Comparison of ENCODE assay signal across 8 cellular contexts in the genomic region with DNA sequence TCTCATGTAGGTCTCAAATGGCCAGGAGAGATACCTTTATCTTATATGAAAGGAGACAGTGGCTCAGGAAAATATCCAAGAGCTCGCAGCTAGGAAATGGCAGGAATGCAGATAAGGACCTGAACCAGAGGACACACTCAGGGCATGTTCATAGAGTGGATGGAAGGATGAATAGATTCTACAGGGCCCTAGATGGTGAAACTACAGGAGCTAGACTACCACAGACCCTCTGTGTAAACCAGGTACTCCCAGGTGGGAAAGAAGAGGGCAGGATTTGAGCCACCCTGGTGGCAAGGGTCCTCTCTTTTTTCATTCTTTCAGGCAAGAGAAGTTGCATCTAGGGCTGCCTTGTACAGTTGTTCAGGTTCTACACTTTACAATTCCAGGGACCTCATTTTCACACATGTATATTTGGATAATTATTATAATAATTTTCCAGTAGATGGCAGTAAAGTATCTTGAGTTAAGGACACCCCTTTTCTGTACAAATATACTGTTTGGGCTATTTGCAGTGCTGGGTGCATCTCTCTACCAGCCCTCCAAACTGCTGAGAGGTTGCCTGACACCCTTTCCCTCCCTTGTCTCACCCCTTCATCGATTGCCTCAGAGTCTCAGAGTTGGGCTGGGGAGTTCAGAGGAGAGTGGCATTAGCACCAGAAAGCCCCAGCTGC. TPM values are rescaled to one million over a fixed set of nuclear protein-coding genes. Genes with fewer than 3 reads are reported as not detected.
A peak's percentile ranks its signal among the peaks of the same experiment; 100 is the strongest.
DNase-seq lines count a peak whose midpoint lies in the region.

No MANE protein-coding gene starts in this region.

- DNase-seq in AG08396 (ENCODE audit: low spot score) (peak; percentile 46), H4 (ENCODE audit: low spot score) (peak; percentile 37), NCI-H82 treated with DMSO at 0.1 percent for 48 hours (lab: John Stamatoyannopoulos, UW; ENCODE audit: unreplicated experiment) (peak; percentile 4), dedifferentiated amniotic fluid mesenchymal stem cell (ENCODE audit: extremely low spot score) (peak; percentile 31), renal cortical epithelial cell (ENCODE audit: low read depth) (peak; percentile 29), A172 (ENCODE audit: low spot score) (no peak), activated gamma-delta T cell (lab: John Stamatoyannopoulos, UW) (no peak)
- DNase-seq in activated effector memory CD4-positive, alpha-beta T cell treated with anti-CD3 and anti-CD28 coated beads, Interleukin-2, amount 50 U/mL, for 16 hours: no peak

RNA-seq across cellular contexts. Expression of a gene that starts 10.5 kb away (rescaled TPM):
- total RNA-seq in H4 (2014; rRNA removed; shearing (Covaris generic)): not detected in 2 replicates
- total RNA-seq in renal cortical epithelial cell: not detected in 2 replicates
- not detected in 2 replicates for total RNA-seq in A172 (2014; rRNA removed; shearing (Covaris generic))

RNA-seq across cellular contexts. Expression of a gene that starts 29.5 kb away (rescaled TPM):
- total RNA-seq in H4 (2014; rRNA removed; shearing (Covaris generic)): 0.77 and 1.3 TPM in 2 replicates
- total RNA-seq in renal cortical epithelial cell: 0.17 and 1.9 TPM in 2 replicates
- 0.62 and 0.98 TPM in 2 replicates for total RNA-seq in A172 (2014; rRNA removed; shearing (Covaris generic))

RNA-seq across cellular contexts. Expression of a gene that starts 54.0 kb away (rescaled TPM):
- 13.6 and 22.9 TPM in 2 replicates for total RNA-seq in H4 (2014; rRNA removed; shearing (Covaris generic))
- total RNA-seq in renal cortical epithelial cell: 16.8 and 21.8 TPM in 2 replicates
- total RNA-seq in A172 (2014; rRNA removed; shearing (Covaris generic)): 9.9 and 13.5 TPM in 2 replicates

Comparison
In these comparisons a context has a peak if more than half of its experiments do, and no peak if none do; other contexts are left out.
1. DNase-seq: peak in AG08396 (single experiment), H4 (single experiment), NCI-H82 treated with DMSO at 0.1 percent for 48 hours (single experiment), dedifferentiated amniotic fluid mesenchymal stem cell (single experiment) and renal cortical epithelial cell (single experiment); none in activated effector memory CD4-positive, alpha-beta T cell treated with anti-CD3 and anti-CD28 coated beads, Interleukin-2, amount 50 U/mL, for 16 hours (single experiment), A172 (single experiment) and activated gamma-delta T cell (single experiment).